15 cellular contexts compared by ENCODE assay signal in genomic region chr9:118609355-118610044, GRCh38.
DNase-seq lines count a peak whose midpoint lies in the region; ATAC-seq and TF ChIP-seq lines count a peak whose summit lies in the region.
"Had no signal": no experiment of that assay in that cellular context is flagged by ENCODE, and none has a peak within 500 bp of the region (broad histone marks: within the 10 kb centered on the region; RNA-seq: fewer than 3 reads in every experiment).

No MANE protein-coding gene starts in this region.

- no peak for TF ChIP-seq POLR2A in erythroblast (IDR thresholded peaks at IDR 0.05; ENCODE audit: low read length)

- H3K4me1 ChIP-seq in foreskin keratinocyte (no peaks in the 10 kb centered on the region), smooth muscle cell (ENCODE audit: low read depth) (no peaks in the 10 kb centered on the region)
- H3K4me1 ChIP-seq: suprapubic skin had no signal

- H2AFZ ChIP-seq in smooth muscle cell (ENCODE audit: low read depth): no peak overlapping the region

- no peaks in the 10 kb centered on the region for H3K9me3 ChIP-seq in smooth muscle cell (replicated peaks; ENCODE audit: low read depth)
- H3K9me3 ChIP-seq: SK-N-SH, suprapubic skin had no signal

- H3K9ac ChIP-seq in smooth muscle cell (ENCODE audit: low read depth): peak overlapping the region; percentile 10
- H3K9ac ChIP-seq: SK-N-SH had no signal

- ATAC-seq in foreskin keratinocyte: peak; percentile 91

- H4K20me1 ChIP-seq in smooth muscle cell (ENCODE audit: low read depth): no peaks in the 10 kb centered on the region

- no peaks in the 10 kb centered on the region for H3K79me2 ChIP-seq in smooth muscle cell (ENCODE audit: low read depth)

- TF ChIP-seq CTCF in foreskin keratinocyte (conservative IDR thresholded peaks at IDR 0.05): no peak
- TF ChIP-seq CTCF in smooth muscle cell (IDR thresholded peaks at IDR 0.05; ENCODE audit: borderline replicate concordance, insufficient read depth, poor library complexity, severe bottlenecking): no peak

- H3K4me2 ChIP-seq in smooth muscle cell: peak overlapping the region; percentile 41
- H3K4me2 ChIP-seq: SK-N-SH had no signal

- no peak overlapping the region for H3K27ac ChIP-seq in foreskin keratinocyte
- H3K27ac ChIP-seq in smooth muscle cell (ENCODE audit: low read depth): peak overlapping the region; percentile 45
- H3K27ac ChIP-seq: suprapubic skin, VCaP had no signal

- H3F3A ChIP-seq in smooth muscle cell (ENCODE audit: low read depth): no peaks in the 10 kb centered on the region

- WGBS in smooth muscle cell (ENCODE audit: low lambda C conversion rate): 61% methylated on average over 3 of the region's 3 CpGs

- no peaks in the 10 kb centered on the region for H3K36me3 ChIP-seq in smooth muscle cell (ENCODE audit: low read depth)
- H3K36me3 ChIP-seq: suprapubic skin had no signal

- no peak overlapping the region for H3K4me3 ChIP-seq in smooth muscle cell
- H3K4me3 ChIP-seq: skin epidermis, suprapubic skin had no signal

- H3K27me3 ChIP-seq in foreskin keratinocyte (no peaks in the 10 kb centered on the region), smooth muscle cell (ENCODE audit: low read depth) (no peaks in the 10 kb centered on the region)
- H3K27me3 ChIP-seq: suprapubic skin had no signal

- DNase-seq in H4 (ENCODE audit: low spot score) (peak; percentile 16), astrocyte of the hippocampus (ENCODE audit: low read depth, low spot score) (peak; percentile 35), foreskin keratinocyte (peak; percentile 57 to 82), smooth muscle cell (lab: John Stamatoyannopoulos, UW; ENCODE audit: unreplicated experiment) (no peak), D341Med (ENCODE audit: low spot score) (no peak), erythroblast (lab: John Stamatoyannopoulos, UW) (no peak), cortex of kidney (lab: John Stamatoyannopoulos, UW) (no peak)
- DNase-seq: activated naive CD4-positive, alpha-beta T cell treated with anti-CD3 and anti-CD28 coated beads, Interleukin-2, amount 10 ng/mL, durations not matched to agents 7 days and 5 days; Calu3; NCI-H2081 treated with DMSO at 0.1 percent for 48 hours; NK-92 treated with Interleukin-12 subunit alpha and Interleukin-12 subunit beta, amount 100 ng/mL, for 24 hours; SK-N-SH had no signal

Comparison
In these comparisons a context has a peak if more than half of its experiments do, and no peak if none do; other contexts are left out.
1. DNase-seq: peak in H4 (single experiment), astrocyte of the hippocampus (single experiment) and foreskin keratinocyte (2 of 2); none in smooth muscle cell (single experiment), D341Med (single experiment), erythroblast (0 of 2) and cortex of kidney (single experiment).